In the genomic region with DNA sequence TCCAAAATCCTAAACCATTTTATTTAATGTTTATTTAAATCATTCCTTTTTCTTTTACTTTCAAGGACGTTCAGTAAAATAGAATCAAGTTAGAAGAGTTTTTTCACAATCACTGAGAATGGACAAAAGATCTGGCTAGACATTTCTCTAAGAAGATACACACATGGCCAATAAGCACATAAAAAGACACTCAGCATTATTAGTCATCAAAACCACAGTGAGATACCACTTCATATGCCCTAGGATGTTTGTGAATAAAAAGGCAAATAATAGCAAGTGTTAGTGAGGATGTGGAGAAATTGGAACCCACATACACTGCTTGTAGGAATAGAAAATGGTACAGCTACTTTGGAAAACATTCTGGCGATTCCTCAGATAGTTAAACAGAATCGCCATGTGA, we compare ENCODE assay signal across 17 cellular contexts.
DNase-seq lines count a peak whose midpoint lies in the region; FAIRE-seq and TF ChIP-seq lines count a peak whose summit lies in the region.
"Had no signal": no experiment of that assay in that cellular context is flagged by ENCODE, and none has a peak within 500 bp of the region (broad histone marks: within the 10 kb centered on the region; RNA-seq: fewer than 3 reads in every experiment).

No MANE protein-coding gene starts in this region.

- peak; percentile 68 for DNase-seq in EL
- DNase-seq in HFF-Myc (ENCODE audit: extremely low read depth, low read depth), result peak; percentile 78
- peak; percentile 88 for DNase-seq in amniotic epithelial cell (ENCODE audit: low read depth)
- DNase-seq in iris pigment epithelial cell (ENCODE audit: low read depth), result peak; percentile 85
- no peak for DNase-seq in stimulated activated naive CD4-positive, alpha-beta T cell treated with Interleukin-2 at 50 U/mL for 16 hours (lab: John Stamatoyannopoulos, UW)
- DNase-seq in GM19238 (ENCODE audit: insufficient read length, low spot score), result no peak
- no peak for DNase-seq in nephron progenitor cell
- no peak for DNase-seq in D721Med (ENCODE audit: insufficient read length, low spot score)
- DNase-seq: activated CD4-positive, alpha-beta T cell treated with anti-CD3 and anti-CD28 coated beads, Interleukin-2, amount 10 ng/mL, durations not matched to agents 24 days and 14 days; activated naive CD8-positive, alpha-beta T cell treated with anti-CD3 and anti-CD28 coated beads for 36 hours; central memory CD4-positive, alpha-beta T cell; effector memory CD8-positive, alpha-beta T cell; retina; SJCRH30 had no signal

- no peaks in the 10 kb centered on the region for H3K27me3 Mint-ChIP-seq in nephron progenitor cell (ENCODE audit: low read depth, poor library complexity)
- H3K27me3 Mint-ChIP-seq: activated CD4-positive, alpha-beta T cell treated with anti-CD3 and anti-CD28 coated beads, Interleukin-2, amount 10 ng/mL, durations not matched to agents 24 days and 14 days; activated naive CD8-positive, alpha-beta T cell treated with anti-CD3 and anti-CD28 coated beads for 36 hours; effector memory CD8-positive, alpha-beta T cell; memory B cell had no signal

- no peak overlapping the region for H3K4me3 ChIP-seq in HFF-Myc (replicated peaks; ENCODE audit: low read depth, low read length)
- H3K4me3 ChIP-seq: BLaER1 treated with 17β-estradiol and CSF1 and Interleukin-3, amounts not matched to agents 10 nM and 100 nM; SJCRH30 had no signal

- H3K27ac Mint-ChIP-seq in nephron progenitor cell, result no peak overlapping the region
- H3K27ac Mint-ChIP-seq: activated CD4-positive, alpha-beta T cell treated with anti-CD3 and anti-CD28 coated beads, Interleukin-2, amount 10 ng/mL, durations not matched to agents 24 days and 14 days; activated naive CD8-positive, alpha-beta T cell treated with anti-CD3 and anti-CD28 coated beads for 36 hours; effector memory CD8-positive, alpha-beta T cell; memory B cell had no signal

- H3K36me3 Mint-ChIP-seq in nephron progenitor cell (ENCODE audit: low read depth), result peaks cover 24% of the 10 kb centered on the region

- FAIRE-seq in D721Med (lab: Jason Lieb, UNC), result no peak

- no peaks in the 10 kb centered on the region for H3K9me3 Mint-ChIP-seq in nephron progenitor cell
- H3K9me3 Mint-ChIP-seq: effector memory CD8-positive, alpha-beta T cell; memory B cell had no signal

- TF ChIP-seq CTCF in HFF-Myc (IDR thresholded peaks at IDR 0.05; ENCODE audit: low read depth, low read length, missing control alignments) (no peak), nephron progenitor cell (IDR thresholded peaks at IDR 0.05) (no peak), D721Med (IDR thresholded peaks at IDR 0.05; ENCODE audit: insufficient read depth, missing control alignments) (no peak)

- no peak overlapping the region for H3K4me3 Mint-ChIP-seq in nephron progenitor cell
- H3K4me3 Mint-ChIP-seq: activated CD4-positive, alpha-beta T cell treated with anti-CD3 and anti-CD28 coated beads, Interleukin-2, amount 10 ng/mL, durations not matched to agents 24 days and 14 days; activated naive CD8-positive, alpha-beta T cell treated with anti-CD3 and anti-CD28 coated beads for 36 hours; effector memory CD8-positive, alpha-beta T cell; memory B cell; neural crest cell had no signal

- H3K4me1 Mint-ChIP-seq in nephron progenitor cell, result no peaks in the 10 kb centered on the region

Comparison
In these comparisons a context has a peak if more than half of its experiments do, and no peak if none do; other contexts are left out.
1. DNase-seq: peak in EL (single experiment), HFF-Myc (single experiment), amniotic epithelial cell (single experiment) and iris pigment epithelial cell (single experiment); none in stimulated activated naive CD4-positive, alpha-beta T cell treated with Interleukin-2 at 50 U/mL for 16 hours (single experiment), GM19238 (single experiment), nephron progenitor cell (single experiment) and D721Med (single experiment).